ENCODE assay signal across 21 cellular contexts in genomic region chr1:29444081-29444715, GRCh38.
"Had no signal": no experiment of that assay in that cellular context is flagged by ENCODE, and none has a peak within 500 bp of the region (broad histone marks: within the 10 kb centered on the region; RNA-seq: fewer than 3 reads in every experiment).

No MANE protein-coding gene starts in this region.

- H3K9me3 Mint-ChIP-seq: activated naive CD4-positive, alpha-beta T cell treated with anti-CD3 and anti-CD28 coated beads, Interleukin-2, amount 10 ng/mL, durations not matched to agents 7 days and 5 days; activated T-cell treated with anti-CD3 and anti-CD28 coated beads, Interleukin-2, amount 50 U/mL, for 4 hours; natural killer cell; stimulated activated naive B cell treated with anti-CD40 and anti-IgM and Interleukin-4, amounts not matched to agents 10 μg/mL and 1 μg/mL and 100 μg/mL, for 72 hours had no signal

- ATAC-seq: activated T-cell treated with anti-CD3 and anti-CD28 coated beads, Interleukin-2, amount 50 U/mL, for 4 hours; heart left ventricle; left lung; natural killer cell; sciatic nerve; stimulated activated naive B cell treated with anti-CD40 and anti-IgM and Interleukin-4, amounts not matched to agents 10 μg/mL and 1 μg/mL and 100 μg/mL, for 72 hours had no signal

- DNase-seq: activated CD8-positive, alpha-beta memory T cell treated with anti-CD3 and anti-CD28 coated beads for 24 hours; activated CD8-positive, alpha-beta memory T cell treated with anti-CD3 and anti-CD28 coated beads, Interleukin-2, amount 50 U/mL, for 4 hours; activated naive CD4-positive, alpha-beta T cell treated with anti-CD3 and anti-CD28 coated beads, Interleukin-2, amount 10 ng/mL, durations not matched to agents 7 days and 5 days; activated T-cell treated with anti-CD3 and anti-CD28 coated beads, Interleukin-2, amount 50 U/mL, for 4 hours; amygdala; cerebellar nuclear complex; cortex of kidney; heart left ventricle; kidney; left lung; midbrain; natural killer cell; posterior cingulate gyrus; small intestine; stimulated activated CD4-positive, alpha-beta T cell treated with anti-CD3 and anti-CD28 coated beads, Interleukin-15, amount 100 ng/mL, for 24 hours; stimulated activated naive B cell treated with anti-CD40 and anti-IgM and Interleukin-4, amounts not matched to agents 10 μg/mL and 1 μg/mL and 100 μg/mL, for 72 hours; T-helper 9 cell; thyroid gland had no signal

- H3K36me3 ChIP-seq: heart left ventricle, left lung, neutrophil, thyroid gland had no signal

- H3K27ac Mint-ChIP-seq: activated naive CD4-positive, alpha-beta T cell treated with anti-CD3 and anti-CD28 coated beads, Interleukin-2, amount 10 ng/mL, durations not matched to agents 7 days and 5 days; natural killer cell; stimulated activated naive B cell treated with anti-CD40 and anti-IgM and Interleukin-4, amounts not matched to agents 10 μg/mL and 1 μg/mL and 100 μg/mL, for 72 hours had no signal

- H3K4me3 Mint-ChIP-seq: activated naive CD4-positive, alpha-beta T cell treated with anti-CD3 and anti-CD28 coated beads, Interleukin-2, amount 10 ng/mL, durations not matched to agents 7 days and 5 days; activated T-cell treated with anti-CD3 and anti-CD28 coated beads, Interleukin-2, amount 50 U/mL, for 4 hours; natural killer cell; stimulated activated naive B cell treated with anti-CD40 and anti-IgM and Interleukin-4, amounts not matched to agents 10 μg/mL and 1 μg/mL and 100 μg/mL, for 72 hours had no signal

- H3K4me1 Mint-ChIP-seq: activated naive CD4-positive, alpha-beta T cell treated with anti-CD3 and anti-CD28 coated beads, Interleukin-2, amount 10 ng/mL, durations not matched to agents 7 days and 5 days; natural killer cell; stimulated activated naive B cell treated with anti-CD40 and anti-IgM and Interleukin-4, amounts not matched to agents 10 μg/mL and 1 μg/mL and 100 μg/mL, for 72 hours had no signal

- H3K4me1 ChIP-seq: heart left ventricle, left lung, thyroid gland had no signal

- H3K36me3 Mint-ChIP-seq: activated naive CD4-positive, alpha-beta T cell treated with anti-CD3 and anti-CD28 coated beads, Interleukin-2, amount 10 ng/mL, durations not matched to agents 7 days and 5 days; natural killer cell; stimulated activated naive B cell treated with anti-CD40 and anti-IgM and Interleukin-4, amounts not matched to agents 10 μg/mL and 1 μg/mL and 100 μg/mL, for 72 hours had no signal

- H3K27ac ChIP-seq: heart left ventricle, left lung, neutrophil, thyroid gland had no signal

- H3K4me3 ChIP-seq: heart left ventricle, left lung, lung, thyroid gland had no signal

- H3K27me3 ChIP-seq: thyroid gland had no signal

- H3K9me3 ChIP-seq: heart left ventricle, left lung, neutrophil, thyroid gland had no signal
